Comparison of ENCODE assay signal across 8 cellular contexts in genomic region chr6:138403801-138404665, GRCh38. TPM values are rescaled to one million over a fixed set of nuclear protein-coding genes. Genes with fewer than 3 reads are reported as not detected.
DNase-seq lines count a peak whose midpoint lies in the region; ATAC-seq, FAIRE-seq and TF ChIP-seq lines count a peak whose summit lies in the region.

HEBP2 (plus strand) TSS chr6:138404223; CDS start chr6:138404496, 273 bp downstream.

- no peaks in the 10 kb centered on the region for H3K9me3 ChIP-seq in CD8-positive, alpha-beta memory T cell (ENCODE audit: low read length)
- H3K9me3 ChIP-seq in H1 (ENCODE audit: insufficient read depth in 2 of 2, low read depth in 1 of 2, low read length in 1 of 2), result no peaks in the 10 kb centered on the region
- no peaks in the 10 kb centered on the region for H3K9me3 ChIP-seq in mesenchymal stem cell (ENCODE audit: control insufficient read depth, low read length)

- CTCF ChIA-PET in CD8-positive, alpha-beta memory T cell (lab: Charles Lee), result interaction anchor here (0.6 to 2.1 kb wide), 10 partner anchors 12 to 411 kb away, joined by 3 to 7 read pairs (median 4); no protein-coding TSS in a partner anchor
- CTCF ChIA-PET in H1 (lab: Charles Lee; ENCODE audit: partially characterized antibody), result interaction anchor here (0.7 to 4.2 kb wide), 23 partner anchors 10 to 407 kb away, joined by 3 to 35 read pairs (median 3); no protein-coding TSS in a partner anchor

- H3K4me3 ChIP-seq in CD8-positive, alpha-beta memory T cell (ENCODE audit: low read length), result peak within 1 kb of the TSS; percentile 94
- H3K4me3 ChIP-seq in H1 (ENCODE audit: extremely low read depth in 1 of 4, insufficient read depth in 2 of 4, low read depth in 3 of 4, low read length in 4 of 4) (peak within 1 kb of the TSS; percentile 57 to 86 (median 82)), mesenchymal stem cell (ENCODE audit: insufficient read depth in 1 of 2, low read depth in 1 of 2, low read length in 2 of 2) (peak within 1 kb of the TSS; percentile 90 to 92)

- peak within 1 kb of the TSS; percentile 62 for H3K56ac ChIP-seq in H1 (replicated peaks; ENCODE audit: insufficient read length, low read depth, low read length)

- H2AK5ac ChIP-seq in H1 (ENCODE audit: low read depth, low read length), result no peak within 1 kb of the TSS
- H2AK5ac ChIP-seq in mesenchymal stem cell (ENCODE audit: low read length, severe bottlenecking), result no peak within 1 kb of the TSS

- H4K20me1 ChIP-seq in H1 (replicated peaks in 1 of 2; ENCODE audit: control insufficient read depth in 1 of 2, insufficient read depth in 2 of 2, low read length in 2 of 2), result no peaks in the 10 kb centered on the region

- peak; percentile 73 for FAIRE-seq in HTR-8/SVneo (lab: Jason Lieb, UNC)
- FAIRE-seq in H1 (lab: Jason Lieb, UNC), result no peak

- H3K23ac ChIP-seq in H1 (ENCODE audit: insufficient read length) (no peak within 1 kb of the TSS), mesenchymal stem cell (ENCODE audit: low read length in 2 of 2) (peak within 1 kb of the TSS; percentile 43 to 61)

- peak within 1 kb of the TSS; percentile 78 to 92 (median 86) for H3K27ac Mint-ChIP-seq in CD8-positive, alpha-beta memory T cell

- peaks cover 17% of the 10 kb centered on the region for H3K36me3 ChIP-seq in CD8-positive, alpha-beta memory T cell (ENCODE audit: insufficient read depth, low read length)
- H3K36me3 ChIP-seq in H1 (ENCODE audit: control insufficient read depth in 2 of 4, insufficient read depth in 4 of 4, low read length in 3 of 4), result peaks cover 0 to 28% (median 12%) of the 10 kb centered on the region in 4 experiments; a peak in 6 of 8 replicates
- peaks cover 16 to 33% of the 10 kb centered on the region in 2 experiments for H3K36me3 ChIP-seq in mesenchymal stem cell (ENCODE audit: control insufficient read depth in 1 of 2, insufficient read depth in 2 of 2, low read depth in 1 of 2, low read length in 2 of 2)

- H3K9me3 Mint-ChIP-seq in CD8-positive, alpha-beta memory T cell, result no peaks in the 10 kb centered on the region

- H4K8ac ChIP-seq in H1 (ENCODE audit: extremely low read depth, insufficient read depth, low read length) (peak within 1 kb of the TSS; percentile 82), mesenchymal stem cell (ENCODE audit: low read length) (peak within 1 kb of the TSS; percentile 95)

- peak within 1 kb of the TSS; percentile 74 to 86 for H3K4me2 ChIP-seq in H1 (ENCODE audit: insufficient read depth in 1 of 2, low read depth in 2 of 2, low read length in 2 of 2)
- H3K4me2 ChIP-seq in mesenchymal stem cell (ENCODE audit: low read length, poor library complexity, severe bottlenecking), result peak within 1 kb of the TSS; percentile 89

- peak; percentile 92 for ATAC-seq in GM21360 (IDR thresholded peaks at IDR 0.05; ENCODE audit: unreplicated experiment)

- H2BK12ac ChIP-seq in H1 (ENCODE audit: low read depth, low read length), result peak within 1 kb of the TSS; percentile 90
- peak within 1 kb of the TSS in 1 of 2 experiments; percentile 60 for H2BK12ac ChIP-seq in mesenchymal stem cell (ENCODE audit: low read length in 2 of 2)

- H3K4me1 Mint-ChIP-seq in CD8-positive, alpha-beta memory T cell, result peaks cover 18 to 32% (median 27%) of the 10 kb centered on the region in 3 donors

- H3K4me3 Mint-ChIP-seq in CD8-positive, alpha-beta memory T cell, result peak within 1 kb of the TSS; percentile 81 to 91 (median 86)

- H3K79me1 ChIP-seq in H1 (ENCODE audit: low read depth, low read length), result no peaks in the 10 kb centered on the region; the same call in 1 of the 2 replicates
- peaks cover 29% of the 10 kb centered on the region for H3K79me1 ChIP-seq in mesenchymal stem cell (replicated peaks; ENCODE audit: low read length, poor library complexity, severe bottlenecking)

- peak; percentile 79 to 83 (median 80) for TF ChIP-seq CTCF in H1 (IDR thresholded peaks at IDR 0.05; ENCODE audit: control extremely low read depth in 1 of 3, insufficient read depth in 1 of 3, low read depth in 1 of 3, low read length in 3 of 3)

- peak in 1 of 2 experiments; percentile 79; a peak in 2 of 3 replicates for TF ChIP-seq POLR2A in H1 (IDR thresholded peaks at IDR 0.05; ENCODE audit: control extremely low read depth in 1 of 2, low read depth in 2 of 2, low read length in 2 of 2)

- H3K23me2 ChIP-seq in H1 (ENCODE audit: low read depth, low read length), result peaks cover 6% of the 10 kb centered on the region; the same call in 1 of the 2 replicates

- WGBS in H1 (ENCODE audit: extremely low coverage in 1 of 2, insufficient coverage in 1 of 2, insufficient read length in 1 of 2, insufficient replicate concordance in 2 of 2, low coverage in 1 of 2, low lambda C conversion rate in 2 of 2, missing lambda C conversion rate in 1 of 2), 2 experiments, result 3% methylated on average over 55 of the region's 92 CpGs; no CpG with 5 or more reads in 1 of the 2 experiments
- under 1% methylated on average over 72 of the region's 92 CpGs for WGBS in mesenchymal stem cell

- H3K27me3 ChIP-seq in CD8-positive, alpha-beta memory T cell (ENCODE audit: insufficient read depth, low read length, poor library complexity, severe bottlenecking), result no peaks in the 10 kb centered on the region
- H3K27me3 ChIP-seq in H1 (replicated peaks in 1 of 4; ENCODE audit: control insufficient read depth in 3 of 4, extremely low read depth in 1 of 4, insufficient read depth in 3 of 4, low read length in 3 of 4) (no peaks in the 10 kb centered on the region; a peak in 1 of 7 replicates), mesenchymal stem cell (ENCODE audit: control insufficient read depth in 1 of 2, insufficient read depth in 1 of 2, low read length in 2 of 2) (no peaks in the 10 kb centered on the region)

- peak within 1 kb of the TSS; percentile 46 for H2BK5ac ChIP-seq in H1 (ENCODE audit: low read depth, low read length)
- H2BK5ac ChIP-seq in mesenchymal stem cell (ENCODE audit: low read depth, low read length, poor library complexity, severe bottlenecking), result peak within 1 kb of the TSS; percentile 26

- peak within 1 kb of the TSS; percentile 72; the same call in 1 of the 2 replicates for H2BK15ac ChIP-seq in H1 (ENCODE audit: low read length)
- H2BK15ac ChIP-seq in mesenchymal stem cell (ENCODE audit: low read depth, poor library complexity, severe bottlenecking), result peak within 1 kb of the TSS; percentile 99

- H2BK20ac ChIP-seq in H1 (ENCODE audit: low read length), result no peak within 1 kb of the TSS

- H2AFZ ChIP-seq in H1 (ENCODE audit: low read length), result peak within 1 kb of the TSS; percentile 58
- peak within 1 kb of the TSS; percentile 93 for H2AFZ ChIP-seq in mesenchymal stem cell (ENCODE audit: low read depth, low read length)

- H3K79me2 ChIP-seq in H1 (ENCODE audit: control insufficient read depth in 1 of 2, insufficient read depth in 2 of 2, low read length in 2 of 2), result no peaks in the 10 kb centered on the region

- H4K5ac ChIP-seq in H1 (ENCODE audit: insufficient read length, low read depth, low read length), result peak within 1 kb of the TSS; percentile 92

- H3K36me3 Mint-ChIP-seq in CD8-positive, alpha-beta memory T cell, result peaks cover 0 to 39% (median 7%) of the 10 kb centered on the region in 3 donors

- H3K4ac ChIP-seq in H1 (replicated peaks; ENCODE audit: insufficient read length, low read depth, low read length) (peak within 1 kb of the TSS; percentile 44), mesenchymal stem cell (ENCODE audit: low read depth in 1 of 2, low read length in 2 of 2) (peak within 1 kb of the TSS; percentile 45 to 88)

- DNase-seq in CD8-positive, alpha-beta memory T cell, result peak; percentile 86 to 95 (median 90)
- peak; percentile 78 for DNase-seq in HTR-8/SVneo (ENCODE audit: insufficient read length, low spot score)
- peak; percentile 94 to 96 for DNase-seq in NOMO-1 (lab: John Stamatoyannopoulos, UW; ENCODE audit: unreplicated experiment in 2 of 2)
- peak; percentile 62 to 87 for DNase-seq in activated CD8-positive, alpha-beta memory T cell treated with anti-CD3 and anti-CD28 coated beads for 4 hours (ENCODE audit: low read depth in 2 of 2)
- peak; percentile 92 to 97 for DNase-seq in H1 (ENCODE audit: low read depth in 1 of 2, low spot score in 2 of 2)
- DNase-seq in mesenchymal stem cell, result peak; percentile 84
- peak; percentile 69 for DNase-seq in stimulated activated CD8-positive, alpha-beta memory T cell treated with anti-CD3 and anti-CD28 coated beads, Interleukin-12 subunit alpha, Interleukin-12 subunit beta, amount 100 ng/mL, for 4 hours (ENCODE audit: low read depth)

- TF ChIP-seq EP300 in H1 (IDR thresholded peaks at IDR 0.05; ENCODE audit: borderline replicate concordance in 1 of 2, low read depth in 2 of 2, low read length in 2 of 2), result peak; percentile 25 to 92; a peak in 2 of 3 replicates

- peak within 1 kb of the TSS; percentile 75 for H3K27ac ChIP-seq in CD8-positive, alpha-beta memory T cell (ENCODE audit: low read depth, low read length)
- H3K27ac ChIP-seq in H1 (ENCODE audit: low read depth, low read length) (peak within 1 kb of the TSS; percentile 77), mesenchymal stem cell (ENCODE audit: low read length, poor library complexity, severe bottlenecking) (peak within 1 kb of the TSS; percentile 15)

- H2BK120ac ChIP-seq in H1 (replicated peaks; ENCODE audit: low read depth, low read length) (no peak within 1 kb of the TSS), mesenchymal stem cell (ENCODE audit: low read depth, low read length) (peak within 1 kb of the TSS; percentile 80)

- POLR2A ChIA-PET in CD8-positive, alpha-beta memory T cell (lab: Charles Lee), result interaction anchor here (0.6 to 0.8 kb wide), 2 partner anchors 11 to 1228 kb away, joined by 3 to 5 read pairs; no protein-coding TSS in a partner anchor
- POLR2A ChIA-PET in H1 (lab: Charles Lee; ENCODE audit: partially characterized antibody), result interaction anchor here (0.8 to 3.0 kb wide), 8 partner anchors 11 to 366 kb away, joined by 3 to 12 read pairs (median 4); no protein-coding TSS in a partner anchor

- peak within 1 kb of the TSS; percentile 92 for H4K91ac ChIP-seq in H1 (replicated peaks; ENCODE audit: insufficient read length, low read length)
- peak within 1 kb of the TSS; percentile 95 for H4K91ac ChIP-seq in mesenchymal stem cell (ENCODE audit: low read length)

- H3K4me1 ChIP-seq in CD8-positive, alpha-beta memory T cell (ENCODE audit: insufficient read depth, low read length), result peaks cover 15% of the 10 kb centered on the region
- H3K4me1 ChIP-seq in H1 (replicated peaks in 1 of 4; ENCODE audit: control insufficient read depth in 3 of 4, insufficient read depth in 4 of 4, low read length in 3 of 4) (peaks cover 0 to 3% (median 0%) of the 10 kb centered on the region in 4 experiments; a peak in 3 of 7 replicates), mesenchymal stem cell (ENCODE audit: control insufficient read depth, insufficient read depth, low read depth, low read length) (peaks cover 5% of the 10 kb centered on the region)

- no peak within 1 kb of the TSS for H3K14ac ChIP-seq in H1 (ENCODE audit: insufficient read length)
- H3K14ac ChIP-seq in mesenchymal stem cell (ENCODE audit: low read length in 2 of 2), result peak within 1 kb of the TSS in 1 of 2 experiments; percentile 58

- no peaks in the 10 kb centered on the region for H3K27me3 Mint-ChIP-seq in CD8-positive, alpha-beta memory T cell

- peak; percentile 78 to 80 for TF ChIP-seq RAD21 in H1 (IDR thresholded peaks at IDR 0.05 in 1 of 2, conservative IDR thresholded peaks at IDR 0.05 in 1 of 2; ENCODE audit: low read depth in 2 of 2, low read length in 2 of 2)

- H3K9ac ChIP-seq in H1 (replicated peaks in 1 of 4; ENCODE audit: extremely low read depth in 1 of 4, low read depth in 3 of 4, low read length in 3 of 4) (peak within 1 kb of the TSS; percentile 47 to 74 (median 69); a peak in 6 of 7 replicates), mesenchymal stem cell (ENCODE audit: low read length) (peak within 1 kb of the TSS; percentile 90)

- H3K18ac ChIP-seq in H1 (ENCODE audit: extremely low read depth, low read length) (peak within 1 kb of the TSS; percentile 98), mesenchymal stem cell (ENCODE audit: low read depth in 1 of 2, low read length in 2 of 2) (peak within 1 kb of the TSS; percentile 76 to 77)

RNA-seq across cellular contexts. Expression of gene HEBP2, which starts in this region (rescaled TPM):
- total RNA-seq in CD8-positive, alpha-beta memory T cell, result 10 to 100 TPM; 27.2 to 27.5 TPM
- 42.0 TPM for polyA plus RNA-seq in CD8-positive, alpha-beta memory T cell
- 37.9 and 42.8 TPM in 2 replicates for total RNA-seq in H1 (2021; fragmentation: NEBNext Ultra II Directional; extraction: Animal tissue kit (Norgen Biotek cat#: 25700))
- polyA plus RNA-seq in H1 (2011; rRNA removed), result 6.5 and 12.0 TPM in 2 replicates
- 13.1 TPM for polyA plus RNA-seq in H1 (2011; cell fraction: cytosol; rRNA removed)
- polyA plus RNA-seq in H1 (2011; cell fraction: nucleus; rRNA removed), result 6.1 TPM
- 14.7 to 25.1 TPM (median 15.6 TPM) in 4 replicates for polyA plus RNA-seq in H1 (2012, experiment 1 of 2)
- polyA plus RNA-seq in H1 (2012, experiment 2 of 2), result 5.0 TPM
- 90.6 TPM for polyA plus RNA-seq in H1 (2013, experiment 1 of 2)
- 90.3 TPM for polyA plus RNA-seq in H1 (2013, experiment 2 of 2)
- polyA minus RNA-seq in H1 (2011; rRNA and poly(A)+ RNA removed), result 3.1 and 3.7 TPM in 2 replicates
- polyA minus RNA-seq in H1 (2011; cell fraction: cytosol; rRNA and poly(A)+ RNA removed), result 4.3 TPM
- polyA minus RNA-seq in H1 (2011; cell fraction: nucleus; rRNA and poly(A)+ RNA removed), result 4.5 TPM
- 128 TPM for polyA plus RNA-seq in mesenchymal stem cell (2013, experiment 1 of 2)
- polyA plus RNA-seq in mesenchymal stem cell (2013, experiment 2 of 2), result 140 TPM

Comparison
In these comparisons a context has a peak if more than half of its experiments do, and no peak if none do; other contexts are left out.
1. Peak in every context shown above with its lines: DNase-seq, ATAC-seq, H3K4me3 ChIP-seq and H3K27ac ChIP-seq.
2. H3K27ac ChIP-seq: peak in every context shown above with its lines; median percentile 77 in H1; 75 in CD8-positive, alpha-beta memory T cell; 15 in mesenchymal stem cell.